ENCODE assay signal across 13 cellular contexts in genomic region chr14:63901434-63902085, GRCh38. TPM values are rescaled to one million over a fixed set of nuclear protein-coding genes. Genes with fewer than 3 reads are reported as not detected.
A peak's percentile ranks its signal among the peaks of the same experiment; 100 is the strongest.
DNase-seq lines count a peak whose midpoint lies in the region; ATAC-seq lines count a peak whose summit lies in the region.
"Had no signal": no experiment of that assay in that cellular context is flagged by ENCODE, and none has a peak within 500 bp of the region (broad histone marks: within the 10 kb centered on the region; RNA-seq: fewer than 3 reads in every experiment).

No MANE protein-coding gene starts in this region.

- H3K27me3 ChIP-seq in BLaER1 treated with 17β-estradiol and CSF1 and Interleukin-3, amounts not matched to agents 10 nM and 100 nM = no peaks in the 10 kb centered on the region; a peak in 2 of 22 replicates

- peak; percentile 26 for DNase-seq in Jurkat, Clone E6-1 (ENCODE audit: low read depth, low spot score)
- DNase-seq in amniotic epithelial cell (ENCODE audit: low read depth) (peak; percentile 93), left lobe of liver (ENCODE audit: low spot score) (no peak), NCI-H345 treated with DMSO at 0.1 percent for 48 hours (lab: John Stamatoyannopoulos, UW; ENCODE audit: unreplicated experiment) (no peak)
- no peak for DNase-seq in activated effector memory CD4-positive, alpha-beta T cell treated with Interleukin-2 at 50 U/mL for 16 hours
- DNase-seq: activated CD4-positive, CD25-positive, alpha-beta regulatory T cell; activated effector memory CD4-positive, alpha-beta T cell treated with anti-CD3 and anti-CD28 coated beads, Interleukin-2, amount 50 U/mL, for 16 hours; CD8-positive, alpha-beta T cell had no signal

- peak overlapping the region in 10 of 11 experiments; percentile 35 to 84 (median 75); a peak in 21 of 22 replicates for H3K27ac ChIP-seq in BLaER1 treated with 17β-estradiol and CSF1 and Interleukin-3, amounts not matched to agents 10 nM and 100 nM

- H3K4me1 Mint-ChIP-seq in stimulated activated memory B cell treated with anti-CD40 and anti-IgM and Interleukin-4, amounts not matched to agents 10 μg/mL and 1 μg/mL and 100 μg/mL, for 72 hours = peaks cover 11% of the 10 kb centered on the region

- peaks cover 5% of the 10 kb centered on the region for H3K36me3 Mint-ChIP-seq in stimulated activated memory B cell treated with anti-CD40 and anti-IgM and Interleukin-4, amounts not matched to agents 10 μg/mL and 1 μg/mL and 100 μg/mL, for 72 hours

- peaks cover 0 to 14% (median 0%) of the 10 kb centered on the region in 11 experiments; a peak in 2 of 22 replicates for H3K36me3 ChIP-seq in BLaER1 treated with 17β-estradiol and CSF1 and Interleukin-3, amounts not matched to agents 10 nM and 100 nM

- no peak overlapping the region for H3K27ac Mint-ChIP-seq in stimulated activated memory B cell treated with anti-CD40 and anti-IgM and Interleukin-4, amounts not matched to agents 10 μg/mL and 1 μg/mL and 100 μg/mL, for 72 hours
- H3K27ac Mint-ChIP-seq: stimulated activated naive CD8-positive, alpha-beta T cell treated with anti-CD3 and anti-CD28 coated beads, Interleukin-15, Interleukin-2, amounts not matched to agents 100 ng/mL and 50 ng/mL, for 24 hours had no signal

- no peaks in the 10 kb centered on the region for H3K9me3 Mint-ChIP-seq in stimulated activated memory B cell treated with anti-CD40 and anti-IgM and Interleukin-4, amounts not matched to agents 10 μg/mL and 1 μg/mL and 100 μg/mL, for 72 hours
- H3K9me3 Mint-ChIP-seq: CD8-positive, alpha-beta T cell; stimulated activated naive CD8-positive, alpha-beta T cell treated with anti-CD3 and anti-CD28 coated beads, Interleukin-15, Interleukin-2, amounts not matched to agents 100 ng/mL and 50 ng/mL, for 24 hours had no signal

- ATAC-seq in left lobe of liver = peak; percentile 64
- ATAC-seq in GM21737 (IDR thresholded peaks at IDR 0.05; ENCODE audit: unreplicated experiment) = no peak
- ATAC-seq in stimulated activated memory B cell treated with anti-CD40 and anti-IgM and Interleukin-4, amounts not matched to agents 10 μg/mL and 1 μg/mL and 100 μg/mL, for 72 hours = no peak
- ATAC-seq: CD8-positive, alpha-beta T cell had no signal

- no peak overlapping the region for H3K4me3 ChIP-seq in BLaER1 treated with 17β-estradiol and CSF1 and Interleukin-3, amounts not matched to agents 10 nM and 100 nM
- no peak overlapping the region for H3K4me3 ChIP-seq in Jurkat, Clone E6-1 (ENCODE audit: low read length)

- H3K4me1 ChIP-seq in BLaER1 treated with 17β-estradiol and CSF1 and Interleukin-3, amounts not matched to agents 10 nM and 100 nM = peaks cover 15 to 47% (median 39%) of the 10 kb centered on the region in 10 experiments; a peak in 19 of 20 replicates

- H3K27me3 Mint-ChIP-seq in stimulated activated memory B cell treated with anti-CD40 and anti-IgM and Interleukin-4, amounts not matched to agents 10 μg/mL and 1 μg/mL and 100 μg/mL, for 72 hours = no peaks in the 10 kb centered on the region
- H3K27me3 Mint-ChIP-seq: stimulated activated naive CD8-positive, alpha-beta T cell treated with anti-CD3 and anti-CD28 coated beads, Interleukin-15, Interleukin-2, amounts not matched to agents 100 ng/mL and 50 ng/mL, for 24 hours had no signal

- peak overlapping the region in 8 of 11 experiments; percentile 5 to 86 (median 15); a peak in 11 of 22 replicates for H3K4me2 ChIP-seq in BLaER1 treated with 17β-estradiol and CSF1 and Interleukin-3, amounts not matched to agents 10 nM and 100 nM

- no peaks in the 10 kb centered on the region for H4K20me1 ChIP-seq in BLaER1 treated with 17β-estradiol and CSF1 and Interleukin-3, amounts not matched to agents 10 nM and 100 nM

- peak overlapping the region in 2 of 11 experiments; percentile 0 to 20; a peak in 2 of 22 replicates for H3K9ac ChIP-seq in BLaER1 treated with 17β-estradiol and CSF1 and Interleukin-3, amounts not matched to agents 10 nM and 100 nM

- H3K4me3 Mint-ChIP-seq in stimulated activated memory B cell treated with anti-CD40 and anti-IgM and Interleukin-4, amounts not matched to agents 10 μg/mL and 1 μg/mL and 100 μg/mL, for 72 hours = no peak overlapping the region
- H3K4me3 Mint-ChIP-seq: CD8-positive, alpha-beta T cell; neural crest cell; stimulated activated naive CD8-positive, alpha-beta T cell treated with anti-CD3 and anti-CD28 coated beads, Interleukin-15, Interleukin-2, amounts not matched to agents 100 ng/mL and 50 ng/mL, for 24 hours had no signal

- H3K9me3 ChIP-seq in BLaER1 treated with 17β-estradiol and CSF1 and Interleukin-3, amounts not matched to agents 10 nM and 100 nM (replicated peaks in 1 of 11) = peaks cover 9 to 56% (median 34%) of the 10 kb centered on the region in 11 experiments; a peak in 21 of 22 replicates

RNA-seq across cellular contexts. Expression of gene SYNE2, which starts 48.8 kb away (rescaled TPM):
- polyA plus RNA-seq in Jurkat, Clone E6-1 (2012; ENCODE audit: insufficient read depth, insufficient read length) = 34.9 TPM
- 46.8 TPM for total RNA-seq in left lobe of liver

Comparison
In these comparisons a context has a peak if more than half of its experiments do, and no peak if none do; other contexts are left out.
1. DNase-seq: peak in Jurkat, Clone E6-1 (single experiment) and amniotic epithelial cell (single experiment); none in left lobe of liver (single experiment), NCI-H345 treated with DMSO at 0.1 percent for 48 hours (single experiment) and activated effector memory CD4-positive, alpha-beta T cell treated with Interleukin-2 at 50 U/mL for 16 hours (single experiment).